8 cellular contexts compared by ENCODE assay signal in genomic region chr18:59971144-59971543, GRCh38.
DNase-seq lines count a peak whose midpoint lies in the region; ATAC-seq and TF ChIP-seq lines count a peak whose summit lies in the region.
"Not testable (repeated sequence)": the region's sequence is repeated elsewhere in the genome, so short reads cannot be mapped to it uniquely, and the experiment has no call there.

No MANE protein-coding gene starts in this region.

- CTCF ChIA-PET in activated CD8-positive, alpha-beta T cell treated with anti-CD3 and anti-CD28 coated beads, Interleukin-2, amount 10 ng/mL, durations not matched to agents 7 days and 5 days (lab: Charles Lee): not testable (repeated sequence)

- H3K36me3 Mint-ChIP-seq in activated CD8-positive, alpha-beta T cell treated with anti-CD3 and anti-CD28 coated beads, Interleukin-2, amount 10 ng/mL, durations not matched to agents 7 days and 5 days (ENCODE audit: low read depth); stimulated activated naive B cell treated with anti-CD40 and anti-IgM and Interleukin-4, amounts not matched to agents 10 μg/mL and 1 μg/mL and 100 μg/mL, for 72 hours: not testable (repeated sequence)

- not testable (repeated sequence) for H3K9me3 Mint-ChIP-seq in activated CD8-positive, alpha-beta T cell treated with anti-CD3 and anti-CD28 coated beads, Interleukin-2, amount 10 ng/mL, durations not matched to agents 7 days and 5 days (ENCODE audit: insufficient read depth); stimulated activated naive B cell treated with anti-CD40 and anti-IgM and Interleukin-4, amounts not matched to agents 10 μg/mL and 1 μg/mL and 100 μg/mL, for 72 hours

- POLR2A ChIA-PET in activated CD8-positive, alpha-beta T cell treated with anti-CD3 and anti-CD28 coated beads, Interleukin-2, amount 10 ng/mL, durations not matched to agents 7 days and 5 days (lab: Charles Lee): not testable (repeated sequence)

- peaks cover 14% of the 10 kb centered on the region for H3K4me1 Mint-ChIP-seq in activated CD8-positive, alpha-beta T cell treated with anti-CD3 and anti-CD28 coated beads, Interleukin-2, amount 10 ng/mL, durations not matched to agents 7 days and 5 days (ENCODE audit: low read depth)
- peaks cover 10 to 22% of the 10 kb centered on the region in 2 donors for H3K4me1 Mint-ChIP-seq in stimulated activated naive B cell treated with anti-CD40 and anti-IgM and Interleukin-4, amounts not matched to agents 10 μg/mL and 1 μg/mL and 100 μg/mL, for 72 hours

- not testable (repeated sequence) for H3K27ac Mint-ChIP-seq in activated CD8-positive, alpha-beta T cell treated with anti-CD3 and anti-CD28 coated beads, Interleukin-2, amount 10 ng/mL, durations not matched to agents 7 days and 5 days
- H3K27ac Mint-ChIP-seq in stimulated activated naive B cell treated with anti-CD40 and anti-IgM and Interleukin-4, amounts not matched to agents 10 μg/mL and 1 μg/mL and 100 μg/mL, for 72 hours: peak overlapping the region; percentile 65

- DNase-seq in activated CD8-positive, alpha-beta T cell treated with anti-CD3 and anti-CD28 coated beads, Interleukin-2, amount 10 ng/mL, durations not matched to agents 7 days and 5 days; stimulated activated naive B cell treated with anti-CD40 and anti-IgM and Interleukin-4, amounts not matched to agents 10 μg/mL and 1 μg/mL and 100 μg/mL, for 72 hours: not testable (repeated sequence)

- not testable (repeated sequence) for H3K4me3 Mint-ChIP-seq in activated CD8-positive, alpha-beta T cell treated with anti-CD3 and anti-CD28 coated beads, Interleukin-2, amount 10 ng/mL, durations not matched to agents 7 days and 5 days
- H3K4me3 Mint-ChIP-seq in stimulated activated naive B cell treated with anti-CD40 and anti-IgM and Interleukin-4, amounts not matched to agents 10 μg/mL and 1 μg/mL and 100 μg/mL, for 72 hours: peak overlapping the region in 1 of 2 donors; percentile 0

- H3K27me3 Mint-ChIP-seq in activated CD8-positive, alpha-beta T cell treated with anti-CD3 and anti-CD28 coated beads, Interleukin-2, amount 10 ng/mL, durations not matched to agents 7 days and 5 days (ENCODE audit: low read depth): peaks cover 23% of the 10 kb centered on the region
- not testable (repeated sequence) for H3K27me3 Mint-ChIP-seq in stimulated activated naive B cell treated with anti-CD40 and anti-IgM and Interleukin-4, amounts not matched to agents 10 μg/mL and 1 μg/mL and 100 μg/mL, for 72 hours

- ATAC-seq in GM18505 (IDR thresholded peaks at IDR 0.05; ENCODE audit: unreplicated experiment) (peak; percentile 68), GM19043 (IDR thresholded peaks at IDR 0.05; ENCODE audit: low read depth, unreplicated experiment) (peak; percentile 72), GM21447 (IDR thresholded peaks at IDR 0.05; ENCODE audit: unreplicated experiment) (peak; percentile 72), HG02798 (IDR thresholded peaks at IDR 0.05; ENCODE audit: poor library complexity, unreplicated experiment) (peak; percentile 82), HG03108 (IDR thresholded peaks at IDR 0.05; ENCODE audit: unreplicated experiment) (peak; percentile 75), HG03520 (IDR thresholded peaks at IDR 0.05; ENCODE audit: unreplicated experiment) (peak; percentile 73)
- peak; percentile 68 for ATAC-seq in activated CD8-positive, alpha-beta T cell treated with anti-CD3 and anti-CD28 coated beads, Interleukin-2, amount 10 ng/mL, durations not matched to agents 7 days and 5 days
- peak; percentile 82 to 83 for ATAC-seq in stimulated activated naive B cell treated with anti-CD40 and anti-IgM and Interleukin-4, amounts not matched to agents 10 μg/mL and 1 μg/mL and 100 μg/mL, for 72 hours (replicated peaks)

- not testable (repeated sequence) for TF ChIP-seq POLR2A in GM18505 (IDR thresholded peaks at IDR 0.05; ENCODE audit: borderline replicate concordance, extremely low read depth, insufficient read depth, insufficient read length)
